In genomic region chr7:17046666-17047065, GRCh38 we compare ENCODE assay signal across 27 cellular contexts.
"Had no signal": no experiment of that assay in that cellular context is flagged by ENCODE, and none has a peak within 500 bp of the region (broad histone marks: within the 10 kb centered on the region; RNA-seq: fewer than 3 reads in every experiment).

No MANE protein-coding gene starts in this region.

- H3K27ac Mint-ChIP-seq: activated naive CD8-positive, alpha-beta T cell treated with anti-CD3 and anti-CD28 coated beads for 36 hours; immature natural killer cell; naive B cell; stimulated activated naive CD8-positive, alpha-beta T cell treated with anti-CD3 and anti-CD28 coated beads, Interleukin-15, Interleukin-2, amounts not matched to agents 100 ng/mL and 50 ng/mL, for 24 hours; T-helper 17 cell had no signal

- H3K4me3 Mint-ChIP-seq: activated naive CD8-positive, alpha-beta T cell treated with anti-CD3 and anti-CD28 coated beads for 36 hours; activated T-cell treated with anti-CD3 and anti-CD28 coated beads, Interleukin-2, amount 50 U/mL, for 4 hours; central memory CD8-positive, alpha-beta T cell; immature natural killer cell; naive B cell; neural crest cell; stimulated activated naive CD8-positive, alpha-beta T cell treated with anti-CD3 and anti-CD28 coated beads, Interleukin-15, Interleukin-2, amounts not matched to agents 100 ng/mL and 50 ng/mL, for 24 hours; T-helper 17 cell had no signal

- H3K27ac ChIP-seq: breast epithelium, dorsolateral prefrontal cortex, esophagus muscularis mucosa, foreskin keratinocyte, skin epidermis, vagina had no signal

- H3K27me3 Mint-ChIP-seq: naive B cell, T-helper 17 cell had no signal

- FAIRE-seq: colon had no signal

- H3K4me1 ChIP-seq: breast epithelium had no signal

- H3K9me3 Mint-ChIP-seq: activated naive CD8-positive, alpha-beta T cell treated with anti-CD3 and anti-CD28 coated beads for 36 hours; activated T-cell treated with anti-CD3 and anti-CD28 coated beads, Interleukin-2, amount 50 U/mL, for 4 hours; central memory CD8-positive, alpha-beta T cell; immature natural killer cell; naive B cell; stimulated activated naive CD8-positive, alpha-beta T cell treated with anti-CD3 and anti-CD28 coated beads, Interleukin-15, Interleukin-2, amounts not matched to agents 100 ng/mL and 50 ng/mL, for 24 hours had no signal

- H3K36me3 Mint-ChIP-seq: activated naive CD8-positive, alpha-beta T cell treated with anti-CD3 and anti-CD28 coated beads for 36 hours; naive B cell had no signal

- H3K27me3 ChIP-seq: breast epithelium, dorsolateral prefrontal cortex, esophagus muscularis mucosa, foreskin keratinocyte, vagina had no signal

- H3K36me3 ChIP-seq: breast epithelium, esophagus muscularis mucosa, vagina had no signal

- H3K4me3 ChIP-seq: breast epithelium, dorsolateral prefrontal cortex, esophagus muscularis mucosa, skin epidermis, vagina had no signal

- H3K9me3 ChIP-seq: breast epithelium, esophagus muscularis mucosa, vagina had no signal

- ATAC-seq: activated T-cell treated with anti-CD3 and anti-CD28 coated beads, Interleukin-2, amount 50 U/mL, for 4 hours; foreskin keratinocyte; T-helper 17 cell had no signal

- DNase-seq: activated CD4-positive, alpha-beta T cell treated with anti-CD3 and anti-CD28 coated beads for 4 hours; activated CD4-positive, alpha-beta T cell treated with anti-CD3 and anti-CD28 coated beads, Interleukin-2, amount 50 U/mL, for 48 hours; activated CD4-positive, CD25-positive, alpha-beta regulatory T cell; activated CD8-positive, alpha-beta memory T cell treated with anti-CD3 and anti-CD28 coated beads, Interleukin-2, amount 50 U/mL, for 48 hours; activated naive CD4-positive, alpha-beta T cell treated with Interleukin-2 at 50 U/mL for 16 hours; activated naive CD8-positive, alpha-beta T cell treated with anti-CD3 and anti-CD28 coated beads for 36 hours; activated T-cell treated with anti-CD3 and anti-CD28 coated beads, Interleukin-2, amount 50 U/mL, for 4 hours; amniotic stem cell; dorsolateral prefrontal cortex; foreskin keratinocyte; immature natural killer cell; mesendoderm; naive B cell; occipital lobe; retina; stimulated activated CD4-positive, alpha-beta T cell treated with anti-CD3 and anti-CD28 coated beads, Interleukin-1b, Interleukin-23, amount 100 ng/mL, for 48 hours; SW 1271; T-helper 17 cell; trophoblast cell had no signal
